1 cellular context compared by ENCODE assay signal in genomic region chr21:14602418-14602987, GRCh38.
TF ChIP-seq lines count a peak whose summit lies in the region.

No MANE protein-coding gene starts in this region.

TF ChIP-seq in H1, 55 proteins besides CTCF, POLR2A, EP300 and RAD21 (continued from another document):
- TF ChIP-seq HDAC6 (IDR thresholded peaks at IDR 0.05; ENCODE audit: low read depth, low read length): no peak
- no peak for TF ChIP-seq SP1 (IDR thresholded peaks at IDR 0.05; ENCODE audit: low read depth, low read length)
- no peak for TF ChIP-seq YY1 (IDR thresholded peaks at IDR 0.05; ENCODE audit: low read depth, low read length)
- TF ChIP-seq KDM4A (IDR thresholded peaks at IDR 0.05; ENCODE audit: low read depth, low read length, severe bottlenecking): no peak
